Comparison of ENCODE assay signal across 24 cellular contexts in the genomic region with DNA sequence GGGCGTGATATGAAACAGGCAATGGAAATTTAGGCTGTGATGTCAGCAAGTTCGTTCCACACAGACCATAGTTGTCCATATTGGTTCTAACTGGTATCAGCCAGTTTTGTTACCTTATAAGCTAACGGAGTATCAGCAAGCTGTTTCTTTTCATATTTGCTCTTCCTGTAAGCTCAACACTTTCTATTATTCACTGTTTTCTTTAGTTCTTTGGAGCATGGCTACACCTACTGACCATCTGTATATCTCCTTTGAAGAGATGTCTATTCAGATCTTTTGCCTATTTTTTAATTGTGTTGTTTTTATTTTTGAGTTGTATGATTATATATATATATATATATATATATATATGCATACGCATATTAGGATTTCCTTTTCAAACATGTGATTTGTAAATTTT.
DNase-seq lines count a peak whose midpoint lies in the region; ATAC-seq, FAIRE-seq and TF ChIP-seq lines count a peak whose summit lies in the region.
"Had no signal": no experiment of that assay in that cellular context is flagged by ENCODE, and none has a peak within 500 bp of the region (broad histone marks: within the 10 kb centered on the region; RNA-seq: fewer than 3 reads in every experiment).

No MANE protein-coding gene starts in this region.

- ATAC-seq in HepG2 (no peak), left lobe of liver (peak; percentile 85), HG03565 (IDR thresholded peaks at IDR 0.05; ENCODE audit: unreplicated experiment) (no peak)
- no peak for ATAC-seq in effector memory CD8-positive, alpha-beta T cell (replicated peaks)

- TF ChIP-seq POLR2A in HepG2 (IDR thresholded peaks at IDR 0.05; ENCODE audit: insufficient read depth in 1 of 2, low read depth in 2 of 2, low read length in 2 of 2), result no peak

- TF ChIP-seq CTCF in liver (IDR thresholded peaks at IDR 0.05; ENCODE audit: low read depth, low read length, missing input control), result peak; percentile 13
- no peak for TF ChIP-seq CTCF in HepG2 (CRISPR knock-in tag; IDR thresholded peaks at IDR 0.05)

- FAIRE-seq in HepG2 (lab: Jason Lieb, UNC) (no peak), HTR-8/SVneo (lab: Jason Lieb, UNC) (peak; percentile 71)

- no peak overlapping the region for H2AFZ ChIP-seq in HepG2 (ENCODE audit: low read length)

- H3K9ac ChIP-seq in liver (ENCODE audit: low read depth in 1 of 2, low read length in 2 of 2) (no peak overlapping the region), HepG2 (ENCODE audit: insufficient read depth, low read depth, low read length) (no peak overlapping the region)

- BruUV-seq in HepG2 (replicated peaks; lab: Mats Ljungman, UMichigan), result no TSS peak

- WGBS in liver, result 68% methylated on average over 4 of the region's 4 CpGs
- WGBS in HepG2 (ENCODE audit: low lambda C conversion rate), result 40% methylated on average over 3 of the region's 4 CpGs

- TF ChIP-seq EP300 in HepG2 (IDR thresholded peaks at IDR 0.05; ENCODE audit: low read depth in 2 of 2, low read length in 2 of 2) (no peak), HepG2 (CRISPR knock-in tag; IDR thresholded peaks at IDR 0.05; ENCODE audit: borderline replicate concordance) (no peak)

- H3K79me2 ChIP-seq in HepG2 (ENCODE audit: insufficient read depth, low read length), result no peaks in the 10 kb centered on the region

- H3K4me1 ChIP-seq in liver (ENCODE audit: control insufficient read depth in 4 of 4, insufficient read depth in 4 of 4, low read length in 3 of 4) (no peaks in the 10 kb centered on the region), HepG2 (ENCODE audit: insufficient read depth, low read length) (no peaks in the 10 kb centered on the region)
- H3K4me1 ChIP-seq: HAP-1 had no signal

- no peak overlapping the region for H3K4me3 Mint-ChIP-seq in effector memory CD8-positive, alpha-beta T cell
- H3K4me3 Mint-ChIP-seq: B cell; CD8-positive, alpha-beta memory T cell; HFFc6 had no signal

- H3K36me3 Mint-ChIP-seq in effector memory CD8-positive, alpha-beta T cell (ENCODE audit: insufficient read depth), result no peaks in the 10 kb centered on the region
- H3K36me3 Mint-ChIP-seq: CD8-positive, alpha-beta memory T cell had no signal

- in situ Hi-C loops in HepG2 (cut with HindIII; ENCODE audit: extremely low pct_ligation_motif_present, low pct_unique_long_range_greater_than_20kb), result no loop called here

- H3K27me3 ChIP-seq in liver (ENCODE audit: control insufficient read depth in 4 of 4, insufficient read depth in 4 of 4, low read length in 3 of 4) (no peaks in the 10 kb centered on the region), HepG2 (ENCODE audit: control insufficient read depth in 1 of 2, insufficient read depth in 2 of 2, low read length in 2 of 2) (no peaks in the 10 kb centered on the region)

- no peaks in the 10 kb centered on the region for H3K4me1 Mint-ChIP-seq in effector memory CD8-positive, alpha-beta T cell (ENCODE audit: low read depth in 2 of 2)
- H3K4me1 Mint-ChIP-seq: B cell; CD8-positive, alpha-beta memory T cell had no signal

- CTCF ChIA-PET in HepG2 (lab: Yijun Ruan, JAX; ENCODE audit: low intra/inter-chr PET ratio, low total read pairs), result no interaction called here

- TF ChIP-seq RAD21 in liver (IDR thresholded peaks at IDR 0.05) (peak; percentile 57 to 76), HepG2 (CRISPR knock-in tag; IDR thresholded peaks at IDR 0.05) (no peak)

- DNase-seq in HepG2 (ENCODE audit: low spot score) (no peak), HTR-8/SVneo (ENCODE audit: insufficient read length, low spot score) (no peak), left lobe of liver (ENCODE audit: low spot score) (no peak), NCI-H2081 treated with DMSO at 0.1 percent for 48 hours (lab: John Stamatoyannopoulos, UW) (no peak)
- no peak for DNase-seq in effector memory CD8-positive, alpha-beta T cell
- DNase-seq: CD8-positive, alpha-beta memory T cell; DMS 273 treated with DMSO at 0.1 percent for 48 hours; HFFc6; IMR-90; KG1; NCI-H1048; NCI-H1436; NCI-H187 treated with DMSO at 0.1 percent for 48 hours; NCI-H2171; NCI-H226; NCI-H510A; NCI-H774; SHP77 had no signal

- H3K9me3 Mint-ChIP-seq in effector memory CD8-positive, alpha-beta T cell, result peaks cover 0 to 4% of the 10 kb centered on the region in 2 donors

- H3K4me2 ChIP-seq in HepG2 (ENCODE audit: low read depth, low read length), result no peak overlapping the region

- H3K36me3 ChIP-seq in liver (ENCODE audit: control insufficient read depth in 4 of 4, insufficient read depth in 3 of 4, low read depth in 1 of 4, low read length in 3 of 4) (no peaks in the 10 kb centered on the region), HepG2 (replicated peaks in 1 of 2; ENCODE audit: control insufficient read depth in 1 of 2, insufficient read depth in 2 of 2, low read length in 2 of 2) (no peaks in the 10 kb centered on the region)
- H3K36me3 ChIP-seq: HAP-1 had no signal

- H3K9me3 ChIP-seq in liver (ENCODE audit: control insufficient read depth in 4 of 4, low read length in 3 of 4) (no peaks in the 10 kb centered on the region), HepG2 (ENCODE audit: low read length) (peaks cover 22% of the 10 kb centered on the region)
- H3K9me3 ChIP-seq: HAP-1 had no signal

- no peaks in the 10 kb centered on the region for H4K20me1 ChIP-seq in HepG2 (ENCODE audit: insufficient read depth, low read length)

- H3K4me3 ChIP-seq in liver (ENCODE audit: low read depth in 1 of 3, low read length in 3 of 3) (peak overlapping the region; percentile 24 to 41 (median 35)), HepG2 (replicated peaks in 1 of 3; ENCODE audit: insufficient read depth in 1 of 3, low read depth in 2 of 3, low read length in 3 of 3) (no peak overlapping the region)
- H3K4me3 ChIP-seq: HAP-1 had no signal

- intact Hi-C loops in HepG2 (cut with micrococcal nuclease; ENCODE audit: unreplicated experiment), result no loop called here

- H3K27ac ChIP-seq in liver (ENCODE audit: low read depth in 1 of 2, low read length in 2 of 2) (no peak overlapping the region), HepG2 (ENCODE audit: extremely low read length, insufficient read depth, low read length) (no peak overlapping the region)
- H3K27ac ChIP-seq: C4-2B, RWPE1 had no signal

- POLR2A ChIA-PET in HepG2 (lab: Yijun Ruan, JAX), result no interaction called here

- no peaks in the 10 kb centered on the region for H3K27me3 Mint-ChIP-seq in effector memory CD8-positive, alpha-beta T cell
- H3K27me3 Mint-ChIP-seq: B cell; CD8-positive, alpha-beta memory T cell had no signal

- no peak overlapping the region for H3K27ac Mint-ChIP-seq in effector memory CD8-positive, alpha-beta T cell
- H3K27ac Mint-ChIP-seq: B cell; CD8-positive, alpha-beta memory T cell; HFFc6 had no signal

TF ChIP-seq in liver, 16 proteins besides CTCF, POLR2A, EP300 and RAD21 (continues in another document):
- TF ChIP-seq RXRA (IDR thresholded peaks at IDR 0.05), result no peak
- TF ChIP-seq NR2F2 (IDR thresholded peaks at IDR 0.05), result no peak
- TF ChIP-seq JUND (IDR thresholded peaks at IDR 0.05), result no peak
- no peak for TF ChIP-seq HNF4A (conservative IDR thresholded peaks at IDR 0.05)
- no peak for TF ChIP-seq EGR1 (IDR thresholded peaks at IDR 0.05; ENCODE audit: low read depth in 2 of 2)
- no peak for TF ChIP-seq YY1 (IDR thresholded peaks at IDR 0.05)
- TF ChIP-seq, protein P1, sequence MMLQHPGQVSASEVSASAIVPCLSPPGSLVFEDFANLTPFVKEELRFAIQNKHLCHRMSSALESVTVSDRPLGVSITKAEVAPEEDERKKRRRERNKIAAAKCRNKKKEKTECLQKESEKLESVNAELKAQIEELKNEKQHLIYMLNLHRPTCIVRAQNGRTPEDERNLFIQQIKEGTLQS (IDR thresholded peaks at IDR 0.05), result no peak
- no peak for TF ChIP-seq GABPA (IDR thresholded peaks at IDR 0.05 in 1 of 2, conservative IDR thresholded peaks at IDR 0.05 in 1 of 2)
- TF ChIP-seq, protein P2, sequence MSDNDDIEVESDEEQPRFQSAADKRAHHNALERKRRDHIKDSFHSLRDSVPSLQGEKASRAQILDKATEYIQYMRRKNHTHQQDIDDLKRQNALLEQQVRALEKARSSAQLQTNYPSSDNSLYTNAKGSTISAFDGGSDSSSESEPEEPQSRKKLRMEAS (IDR thresholded peaks at IDR 0.05), result no peak
- TF ChIP-seq HNF4G (IDR thresholded peaks at IDR 0.05), result no peak

TF ChIP-seq in HepG2, 621 proteins besides CTCF, POLR2A, EP300 and RAD21:
- no peak for TF ChIP-seq TSC22D2 (CRISPR knock-in tag; IDR thresholded peaks at IDR 0.05; ENCODE audit: borderline replicate concordance)
- TF ChIP-seq NFRKB (IDR thresholded peaks at IDR 0.05), result no peak
- TF ChIP-seq JUN (CRISPR knock-in tag; IDR thresholded peaks at IDR 0.05), result no peak

Comparison
In these comparisons a context has a peak if more than half of its experiments do, and no peak if none do; other contexts are left out.
1. H3K4me3 ChIP-seq: peak in liver (3 of 3); none in HepG2 (0 of 3).